In genomic region chr5:163565931-163566608, GRCh38 we compare ENCODE assay signal across 8 cellular contexts.
DNase-seq lines count a peak whose midpoint lies in the region; ATAC-seq and TF ChIP-seq lines count a peak whose summit lies in the region.

No MANE protein-coding gene starts in this region.

- no peak overlapping the region for H3K27ac Mint-ChIP-seq in activated CD4-positive, alpha-beta memory T cell treated with anti-CD3 and anti-CD28 coated beads for 36 hours
- H3K27ac Mint-ChIP-seq in endothelial cell (ENCODE audit: unreplicated experiment): no peak overlapping the region

- no peaks in the 10 kb centered on the region for H3K9me3 Mint-ChIP-seq in activated CD4-positive, alpha-beta memory T cell treated with anti-CD3 and anti-CD28 coated beads for 36 hours
- no peaks in the 10 kb centered on the region for H3K9me3 Mint-ChIP-seq in endothelial cell (ENCODE audit: unreplicated experiment)

- no peaks in the 10 kb centered on the region for H3K36me3 Mint-ChIP-seq in activated CD4-positive, alpha-beta memory T cell treated with anti-CD3 and anti-CD28 coated beads for 36 hours
- H3K36me3 Mint-ChIP-seq in endothelial cell (ENCODE audit: low read depth, unreplicated experiment): no peaks in the 10 kb centered on the region

- H3K36me3 ChIP-seq in BJ (ENCODE audit: control insufficient read depth, insufficient read depth, low read length): no peaks in the 10 kb centered on the region
- H3K36me3 ChIP-seq in muscle layer of duodenum (ENCODE audit: control insufficient read depth in 1 of 2, insufficient read depth in 2 of 2, low read length in 2 of 2): no peaks in the 10 kb centered on the region
- H3K36me3 ChIP-seq in tibial nerve: no peaks in the 10 kb centered on the region

- no peak for TF ChIP-seq POLR2A in tibial nerve (IDR thresholded peaks at IDR 0.05)

- no peak overlapping the region for H3K27ac ChIP-seq in muscle layer of duodenum (ENCODE audit: low read length)
- no peak overlapping the region for H3K27ac ChIP-seq in tibial nerve

- H3K27me3 Mint-ChIP-seq in activated CD4-positive, alpha-beta memory T cell treated with anti-CD3 and anti-CD28 coated beads for 36 hours: peaks cover 48% of the 10 kb centered on the region
- H3K27me3 Mint-ChIP-seq in endothelial cell (ENCODE audit: unreplicated experiment): no peaks in the 10 kb centered on the region

- H3K27me3 ChIP-seq in BJ (ENCODE audit: control insufficient read depth, insufficient read depth, low read length) (peaks cover 2% of the 10 kb centered on the region), muscle layer of duodenum (ENCODE audit: low read depth, low read length) (peaks cover 10% of the 10 kb centered on the region), tibial nerve (peaks cover 0 to 38% of the 10 kb centered on the region in 2 donors)

- no peak for TF ChIP-seq EP300 in tibial nerve (IDR thresholded peaks at IDR 0.05)

- DNase-seq in BJ (ENCODE audit: low read depth) (no peak), endothelial cell (ENCODE audit: low spot score) (peak; percentile 41), tibial nerve (ENCODE audit: low spot score in 2 of 2) (no peak), MV-4-11 (lab: John Stamatoyannopoulos, UW) (no peak)
- peak; percentile 52 for DNase-seq in activated CD4-positive, alpha-beta memory T cell treated with anti-CD3 and anti-CD28 coated beads for 36 hours

- no peaks in the 10 kb centered on the region for H3K9me3 ChIP-seq in muscle layer of duodenum (ENCODE audit: control insufficient read depth in 1 of 2, low read length in 2 of 2)
- no peaks in the 10 kb centered on the region for H3K9me3 ChIP-seq in tibial nerve

- ATAC-seq in GM19025 (IDR thresholded peaks at IDR 0.05; ENCODE audit: low read depth, unreplicated experiment): peak; percentile 74
- ATAC-seq in HG03354 (IDR thresholded peaks at IDR 0.05; ENCODE audit: poor library complexity, severe bottlenecking, unreplicated experiment): peak; percentile 70

- H3K4me1 ChIP-seq in muscle layer of duodenum (ENCODE audit: control insufficient read depth in 1 of 2, insufficient read depth in 2 of 2, low read length in 2 of 2) (peaks cover 9 to 14% of the 10 kb centered on the region in 2 donors), tibial nerve (peaks cover 0 to 29% (median 12%) of the 10 kb centered on the region in 4 donors)

- peak overlapping the region; percentile 56 for H3K4me3 Mint-ChIP-seq in activated CD4-positive, alpha-beta memory T cell treated with anti-CD3 and anti-CD28 coated beads for 36 hours
- H3K4me3 Mint-ChIP-seq in endothelial cell (ENCODE audit: unreplicated experiment): peak overlapping the region; percentile 66

- H3K4me3 ChIP-seq in BJ (ENCODE audit: low read depth, low read length) (peak overlapping the region; percentile 22), muscle layer of duodenum (ENCODE audit: low read depth in 1 of 2, low read length in 2 of 2) (peak overlapping the region; percentile 57 to 65), tibial nerve (peak overlapping the region in 3 of 4 donors; percentile 10 to 43 (median 31))

- CTCF ChIA-PET in BJ (lab: Yijun Ruan, JAX): interaction anchor here (0.6 to 6.2 kb wide), 3 partner anchors 159 to 938 kb away, joined by 3 to 55 read pairs (median 3); no protein-coding TSS in a partner anchor
- CTCF ChIA-PET in activated CD4-positive, alpha-beta memory T cell treated with anti-CD3 and anti-CD28 coated beads for 36 hours (lab: Charles Lee): interaction anchor here (0.8 to 4.6 kb wide), 3 partner anchors 93 to 937 kb away, joined by 3 to 26 read pairs (median 3); no protein-coding TSS in a partner anchor

- TF ChIP-seq CTCF in BJ (IDR thresholded peaks at IDR 0.05; ENCODE audit: insufficient read depth, low read depth, low read length) (no peak), endothelial cell (IDR thresholded peaks at IDR 0.05; ENCODE audit: unreplicated experiment) (no peak), tibial nerve (IDR thresholded peaks at IDR 0.05) (no peak)

- intact Hi-C loops in activated CD4-positive, alpha-beta memory T cell treated with anti-CD3 and anti-CD28 coated beads for 36 hours (cut with micrococcal nuclease): loop anchor here (1.0 to 10.0 kb wide), 4 partner anchors 60 to 1929 kb away; no protein-coding TSS in a partner anchor

- POLR2A ChIA-PET in BJ (lab: Charles Lee): no interaction called here
- POLR2A ChIA-PET in activated CD4-positive, alpha-beta memory T cell treated with anti-CD3 and anti-CD28 coated beads for 36 hours (lab: Charles Lee): no interaction called here

- 6 to 7% methylated on average over 31 to 32 of the region's 32 CpGs for WGBS in tibial nerve, 2 donors

- peaks cover 25% of the 10 kb centered on the region for H3K4me1 Mint-ChIP-seq in activated CD4-positive, alpha-beta memory T cell treated with anti-CD3 and anti-CD28 coated beads for 36 hours (ENCODE audit: low read depth)
- peaks cover 27% of the 10 kb centered on the region for H3K4me1 Mint-ChIP-seq in endothelial cell (ENCODE audit: unreplicated experiment)

Comparison
In these comparisons a context has a peak if more than half of its experiments do, and no peak if none do; other contexts are left out.
1. DNase-seq: peak in activated CD4-positive, alpha-beta memory T cell treated with anti-CD3 and anti-CD28 coated beads for 36 hours (single experiment) and endothelial cell (single experiment); none in BJ (single experiment), tibial nerve (0 of 2) and MV-4-11 (single experiment).
2. Peak in every context shown above with its lines, with median percentiles within 50 percentile points of each other: H3K4me3 ChIP-seq.